Comparison of ENCODE assay signal across 10 cellular contexts in the genomic region with DNA sequence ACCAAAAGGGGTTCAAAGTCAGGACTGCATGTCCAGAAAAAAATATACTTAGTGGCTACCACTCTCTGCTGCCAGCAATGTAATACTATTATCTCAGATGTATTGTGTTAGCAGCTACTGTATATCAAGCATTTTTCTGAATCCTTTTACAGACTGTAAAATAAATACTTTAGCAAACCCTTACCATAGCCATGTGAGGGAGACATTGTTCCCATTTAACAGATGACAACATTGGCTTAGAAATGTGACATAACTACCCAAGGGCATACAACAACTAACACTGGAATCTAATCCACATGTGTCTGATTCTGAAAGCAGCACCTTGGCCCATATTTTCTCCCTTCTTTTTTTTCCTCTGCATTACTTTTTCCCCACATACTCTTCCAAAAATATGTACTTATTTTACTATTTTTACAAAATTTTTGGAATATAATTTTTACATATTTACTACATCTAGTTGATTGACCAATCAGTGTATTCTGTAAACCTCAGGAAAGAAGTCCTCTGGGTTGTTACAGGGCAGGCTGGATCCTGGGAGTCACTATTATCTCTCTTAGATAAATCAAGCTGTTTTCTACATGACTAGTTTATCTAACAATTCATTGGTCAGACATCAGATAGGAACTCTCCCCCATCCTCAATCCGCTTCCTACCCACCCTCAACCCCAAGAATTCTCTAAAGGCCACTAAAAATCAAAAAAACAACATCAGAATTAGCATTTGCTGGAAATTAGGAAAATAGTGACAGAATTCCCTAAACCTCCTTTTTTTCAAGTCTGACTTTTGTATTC.
DNase-seq lines count a peak whose midpoint lies in the region; ATAC-seq and TF ChIP-seq lines count a peak whose summit lies in the region.
"Had no signal": no experiment of that assay in that cellular context is flagged by ENCODE, and none has a peak within 500 bp of the region (broad histone marks: within the 10 kb centered on the region; RNA-seq: fewer than 3 reads in every experiment).

No MANE protein-coding gene starts in this region.

- no peaks in the 10 kb centered on the region for H3K27me3 Mint-ChIP-seq in CD4-positive, alpha-beta memory T cell

- intact Hi-C loops in CD4-positive, alpha-beta memory T cell (cut with micrococcal nuclease) = loop anchor here (1.0 to 5.0 kb wide), 9 partner anchors 41 to 659 kb away; no protein-coding TSS in a partner anchor
- intact Hi-C loops in PC-3 (cut with micrococcal nuclease) = no loop called here

- H3F3A ChIP-seq in PC-3 (ENCODE audit: low read length, unreplicated experiment) = no peaks in the 10 kb centered on the region

- H3K4me2 ChIP-seq in PC-3 (ENCODE audit: low read length) = no peak overlapping the region

- peak overlapping the region in 5 of 7 donors; percentile 22 to 85 (median 70) for H3K27ac Mint-ChIP-seq in CD4-positive, alpha-beta memory T cell

- H3K27ac ChIP-seq in CD4-positive, alpha-beta memory T cell (ENCODE audit: low read depth, low read length) = no peak overlapping the region
- no peak overlapping the region for H3K27ac ChIP-seq in PC-3 (ENCODE audit: low read length)
- no peak overlapping the region for H3K27ac ChIP-seq in foreskin keratinocyte

- peaks cover 18 to 37% (median 28%) of the 10 kb centered on the region in 4 donors for H3K4me1 Mint-ChIP-seq in CD4-positive, alpha-beta memory T cell

- CTCF ChIA-PET in CD4-positive, alpha-beta memory T cell (lab: Charles Lee; ENCODE audit: partially characterized antibody) = interaction anchor here (0.7 to 4.8 kb wide), 29 partner anchors 9 to 658 kb away, joined by 3 to 52 read pairs (median 3); a partner anchor contains a TSS
- CTCF ChIA-PET in PC-3 (lab: Charles Lee) = no interaction called here

- peaks cover 27% of the 10 kb centered on the region for H3K4me1 ChIP-seq in CD4-positive, alpha-beta memory T cell (ENCODE audit: insufficient read depth, low read length)
- H3K4me1 ChIP-seq in PC-3 (ENCODE audit: insufficient read depth, low read length) (peaks cover 4% of the 10 kb centered on the region), foreskin keratinocyte (no peaks in the 10 kb centered on the region)

- no peaks in the 10 kb centered on the region for H3K9me3 Mint-ChIP-seq in CD4-positive, alpha-beta memory T cell

- no peak overlapping the region for H3K4me3 ChIP-seq in CD4-positive, alpha-beta memory T cell (ENCODE audit: low read length in 2 of 2)
- H3K4me3 ChIP-seq in PC-3 (ENCODE audit: low read length) = no peak overlapping the region

- BruUV-seq in PC-3 (replicated peaks; lab: Mats Ljungman, UMichigan) = no TSS peak

- ATAC-seq in GM19043 (IDR thresholded peaks at IDR 0.05; ENCODE audit: low read depth, unreplicated experiment) = peak; percentile 57
- no peak for ATAC-seq in PC-3
- ATAC-seq in foreskin keratinocyte = no peak
- no peak for ATAC-seq in HG02571 (IDR thresholded peaks at IDR 0.05; ENCODE audit: unreplicated experiment)
- no peak for ATAC-seq in GM18907 (IDR thresholded peaks at IDR 0.05; ENCODE audit: unreplicated experiment)

- H4K20me1 ChIP-seq in PC-3 (ENCODE audit: low read length) = no peaks in the 10 kb centered on the region

- POLR2A ChIA-PET in CD4-positive, alpha-beta memory T cell (lab: Charles Lee; ENCODE audit: partially characterized antibody) = interaction anchor here (0.5 to 8.1 kb wide), 16 partner anchors 39 to 579 kb away, joined by 3 to 183 read pairs (median 4); a partner anchor contains a TSS
- POLR2A ChIA-PET in PC-3 (lab: Charles Lee; ENCODE audit: unreplicated experiment) = no interaction called here

- DNase-seq in CD4-positive, alpha-beta memory T cell = peak in 4 of 5 donors; percentile 51 to 67 (median 54)
- peak; percentile 16 for DNase-seq in PC-3
- DNase-seq in foreskin keratinocyte = no peak
- no peak for DNase-seq in D341Med (ENCODE audit: low spot score)
- DNase-seq in ACHN = no peak
- DNase-seq: activated CD4-positive, CD25-positive, alpha-beta regulatory T cell; NCI-H1417 had no signal

- peak; percentile 29; the same call in 1 of the 2 replicates for TF ChIP-seq CTCF in PC-3 (conservative IDR thresholded peaks at IDR 0.05; ENCODE audit: low read depth, low read length)
- peak; percentile 42 for TF ChIP-seq CTCF in foreskin keratinocyte (conservative IDR thresholded peaks at IDR 0.05)

- H3K9me2 ChIP-seq in PC-3 (replicated peaks; ENCODE audit: low read length) = no peaks in the 10 kb centered on the region

- H3K79me2 ChIP-seq in PC-3 (ENCODE audit: low read length) = no peaks in the 10 kb centered on the region

- H3K36me3 Mint-ChIP-seq in CD4-positive, alpha-beta memory T cell = no peaks in the 10 kb centered on the region

- H2AFZ ChIP-seq in PC-3 (ENCODE audit: low read length) = no peak overlapping the region

- H3K9me3 ChIP-seq in CD4-positive, alpha-beta memory T cell (ENCODE audit: control insufficient read depth in 1 of 2, low read length in 2 of 2) = no peaks in the 10 kb centered on the region
- no peaks in the 10 kb centered on the region for H3K9me3 ChIP-seq in PC-3 (ENCODE audit: low read length)

- no peak overlapping the region for H3K4me3 Mint-ChIP-seq in CD4-positive, alpha-beta memory T cell

- no peaks in the 10 kb centered on the region for H3K27me3 ChIP-seq in CD4-positive, alpha-beta memory T cell (ENCODE audit: insufficient read depth, low read length)
- H3K27me3 ChIP-seq in PC-3 (ENCODE audit: low read length) (no peaks in the 10 kb centered on the region), foreskin keratinocyte (no peaks in the 10 kb centered on the region)

- in situ Hi-C loops in ACHN (cut with HindIII; ENCODE audit: low pct_ligation_motif_present, low pct_unique_long_range_greater_than_20kb, low sequenced_read_pairs) = no loop called here

- H3K9ac ChIP-seq in PC-3 (ENCODE audit: low read length) = no peak overlapping the region

- no peaks in the 10 kb centered on the region for H3K36me3 ChIP-seq in CD4-positive, alpha-beta memory T cell (ENCODE audit: insufficient read depth, low read length)
- H3K36me3 ChIP-seq in PC-3 (ENCODE audit: low read depth, low read length) = no peaks in the 10 kb centered on the region

Comparison
In these comparisons a context has a peak if more than half of its experiments do, and no peak if none do; other contexts are left out.
1. DNase-seq: peak in CD4-positive, alpha-beta memory T cell (4 of 5) and PC-3 (single experiment); none in foreskin keratinocyte (0 of 2), D341Med (single experiment) and ACHN (single experiment).